23 cellular contexts compared by ENCODE assay signal in the genomic region with DNA sequence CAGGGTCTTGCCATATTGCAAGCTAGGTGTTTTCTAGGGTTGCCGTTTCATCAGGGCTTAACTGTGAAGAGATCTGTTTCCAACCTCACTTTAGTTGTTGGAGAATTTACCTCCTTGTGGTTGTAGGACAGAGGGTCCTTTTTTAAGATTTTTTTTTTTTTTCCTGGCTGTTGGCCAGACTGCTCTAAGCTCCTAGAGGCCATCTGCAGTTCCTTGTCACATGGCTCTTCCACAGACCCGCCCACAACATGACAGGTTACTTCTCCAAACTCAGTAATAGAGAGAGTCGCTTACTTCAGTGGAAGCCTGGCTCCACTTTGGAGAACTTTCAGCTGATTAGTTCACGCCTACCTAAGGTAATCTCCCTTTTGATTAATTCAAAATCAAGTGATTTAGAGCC.
"Had no signal": no experiment of that assay in that cellular context is flagged by ENCODE, and none has a peak within 500 bp of the region (broad histone marks: within the 10 kb centered on the region; RNA-seq: fewer than 3 reads in every experiment).

No MANE protein-coding gene starts in this region.

- H3K4me1 ChIP-seq: colonic mucosa, esophagus squamous epithelium, left ventricle myocardium inferior, right lobe of liver had no signal

- ATAC-seq: right lobe of liver; stimulated activated effector memory CD8-positive, alpha-beta T cell treated with anti-CD3 and anti-CD28 coated beads, Interleukin-12 subunit alpha, Interleukin-12 subunit beta, amount 100 ng/mL, for 72 hours had no signal

- H3K4me3 ChIP-seq: colonic mucosa, esophagus squamous epithelium, left ventricle myocardium inferior, lung, right lobe of liver, skin epidermis, thoracic aorta had no signal

- H3K36me3 ChIP-seq: colonic mucosa, esophagus squamous epithelium, left ventricle myocardium inferior, neutrophil, right lobe of liver, thoracic aorta had no signal

- H3K27me3 ChIP-seq: colonic mucosa, esophagus squamous epithelium, neutrophil, right lobe of liver had no signal

- H3K27ac ChIP-seq: colonic mucosa, epithelial cell of prostate, esophagus squamous epithelium, left ventricle myocardium inferior, neutrophil, right lobe of liver, skin epidermis, thoracic aorta had no signal

- H3K9me3 ChIP-seq: colonic mucosa, esophagus squamous epithelium, neutrophil, right lobe of liver, thoracic aorta had no signal

- DNase-seq: activated CD4-positive, alpha-beta T cell treated with anti-CD3 and anti-CD28 coated beads for 48 hours; activated CD4-positive, alpha-beta T cell treated with anti-CD3 and anti-CD28 coated beads, Interleukin-2, amount 50 U/mL, for 48 hours; activated CD8-positive, alpha-beta memory T cell treated with anti-CD3 and anti-CD28 coated beads for 24 hours; activated effector memory CD4-positive, alpha-beta T cell treated with Interleukin-2 at 50 U/mL for 16 hours; activated naive CD4-positive, alpha-beta T cell treated with Interleukin-2 at 50 U/mL for 16 hours; anterior cingulate cortex; colonic mucosa; effector CD8-positive, alpha-beta T cell; esophagus squamous epithelium; foreskin melanocyte; left ventricle myocardium inferior; naive B cell; nephron progenitor cell; right lobe of liver; stimulated activated CD4-positive, alpha-beta T cell treated with anti-CD3 and anti-CD28 coated beads, Interleukin-12 subunit alpha, Interleukin-12 subunit beta, amount 100 ng/mL, for 4 hours; stimulated activated CD4-positive, alpha-beta T cell treated with anti-CD3 and anti-CD28 coated beads, Interleukin-4, amount 100 ng/mL, for 24 hours; trophoblast cell had no signal
